ENCODE assay signal across 8 cellular contexts in the genomic region with DNA sequence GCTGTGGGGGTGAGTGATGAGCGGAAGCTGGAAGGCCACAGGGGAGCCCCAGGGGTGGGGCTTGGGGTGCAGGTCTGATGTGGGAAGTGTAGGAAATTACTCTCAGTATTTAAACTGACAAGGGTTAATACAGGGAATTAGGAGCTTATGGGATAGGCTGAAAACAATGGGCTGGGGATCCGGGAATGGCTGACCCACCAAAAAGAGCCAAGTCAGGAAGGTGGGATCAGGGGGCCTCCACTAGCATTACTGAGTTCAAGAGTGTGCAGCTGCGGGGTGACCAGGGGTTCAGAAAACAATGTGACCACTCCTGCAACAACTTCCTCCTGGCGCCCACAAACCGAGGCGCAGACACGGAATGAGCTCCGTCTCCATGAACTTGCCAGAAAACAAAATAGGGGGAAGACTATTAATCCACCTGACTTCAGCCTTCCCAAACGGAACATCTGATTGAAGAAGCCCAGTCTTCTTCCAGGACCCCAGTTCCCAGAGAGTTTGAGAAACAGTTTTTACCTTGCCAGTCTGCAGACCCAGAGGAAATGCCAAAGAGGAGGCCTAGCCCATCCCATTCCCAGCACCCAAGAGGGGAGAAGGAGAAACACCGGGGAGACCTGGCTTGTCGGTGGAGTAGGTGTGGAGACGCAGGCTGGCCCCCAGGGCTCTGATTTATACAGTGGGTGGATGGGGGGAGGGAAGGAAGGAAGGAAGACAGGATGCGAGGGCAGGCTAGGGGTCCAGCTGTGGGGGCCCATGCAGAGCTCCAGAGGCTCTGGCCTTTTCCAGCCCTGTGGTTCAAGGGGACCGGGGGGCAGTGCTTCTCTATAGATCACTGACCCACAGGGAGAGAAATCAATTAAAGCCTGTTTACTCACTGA. TPM values are rescaled to one million over a fixed set of nuclear protein-coding genes. Genes with fewer than 3 reads are reported as not detected.
DNase-seq lines count a peak whose midpoint lies in the region; ATAC-seq and TF ChIP-seq lines count a peak whose summit lies in the region.

No MANE protein-coding gene starts in this region.

- intact Hi-C loops in left lung (cut with DNase I), result no loop called here

- H3K36me3 ChIP-seq in SK-N-MC (ENCODE audit: insufficient read depth, low read length), result no peaks in the 10 kb centered on the region
- no peaks in the 10 kb centered on the region for H3K36me3 ChIP-seq in left lung

- H3K9me3 ChIP-seq in AG04450 (ENCODE audit: control insufficient read depth, insufficient read depth, low read length) (no peaks in the 10 kb centered on the region), SK-N-MC (ENCODE audit: low read depth, low read length) (no peaks in the 10 kb centered on the region), left lung (no peaks in the 10 kb centered on the region)

- H3K27ac ChIP-seq in AG04450 (ENCODE audit: low read depth, low read length), result no peak overlapping the region
- peak overlapping the region; percentile 88 for H3K27ac ChIP-seq in SK-N-MC
- peak overlapping the region; percentile 68 to 89 for H3K27ac ChIP-seq in left lung

- peak; percentile 32 for ATAC-seq in GM21447 (IDR thresholded peaks at IDR 0.05; ENCODE audit: unreplicated experiment)
- peak; percentile 7 for ATAC-seq in left lung

- POLR2A ChIA-PET in AG04450 (lab: Yijun Ruan, JAX), result no interaction called here

- TF ChIP-seq CTCF in AG04450 (IDR thresholded peaks at IDR 0.05; ENCODE audit: low read depth, low read length), result no peak
- no peak for TF ChIP-seq CTCF in left lung (IDR thresholded peaks at IDR 0.05)

- H3K4me1 ChIP-seq in left lung, result peaks cover 0 to 44% of the 10 kb centered on the region in 2 donors

- H3K4me3 ChIP-seq in AG04450 (ENCODE audit: low read depth, low read length), result peak overlapping the region; percentile 62; the same call in 1 of the 2 replicates
- peak overlapping the region; percentile 88 for H3K4me3 ChIP-seq in SK-N-MC
- peak overlapping the region in 1 of 2 donors; percentile 44 for H3K4me3 ChIP-seq in left lung

- H3K27me3 ChIP-seq in AG04450 (ENCODE audit: control insufficient read depth, insufficient read depth, low read length) (no peaks in the 10 kb centered on the region), left lung (no peaks in the 10 kb centered on the region)

- H3K9ac ChIP-seq in SK-N-MC (ENCODE audit: insufficient read length), result peak overlapping the region; percentile 75

- CTCF ChIA-PET in AG04450 (lab: Charles Lee), result interaction anchor here (0.6 to 1.6 kb wide), 3 partner anchors 8 to 594 kb away, joined by 3 to 4 read pairs (median 4); no protein-coding TSS in a partner anchor

- DNase-seq in AG04450 (ENCODE audit: low read depth, low spot score) (no peak), SK-N-MC (ENCODE audit: low read depth, low spot score) (no peak), left lung (peak in 1 of 2 donors; percentile 36), islet precursor cell (no peak), middle frontal gyrus (ENCODE audit: extremely low spot score, low spot score) (no peak), SW480 (ENCODE audit: low spot score) (no peak), nucleus accumbens (lab: John Stamatoyannopoulos, UW) (no peak)

RNA-seq across cellular contexts. Expression of a gene that starts 16.5 kb away (rescaled TPM):
- 38.0 and 45.6 TPM in 2 replicates for polyA plus RNA-seq in AG04450 (2011; rRNA removed)
- 25.5 and 27.2 TPM in 2 replicates for polyA minus RNA-seq in AG04450 (2011; rRNA and poly(A)+ RNA removed)
- total RNA-seq in left lung, result 10 to 100 TPM; 57.4 to 59.0 TPM
